ENCODE assay signal across 8 cellular contexts in genomic region chr1:156498447-156499193, GRCh38. TPM values are rescaled to one million over a fixed set of nuclear protein-coding genes. Genes with fewer than 3 reads are reported as not detected.
DNase-seq lines count a peak whose midpoint lies in the region; ATAC-seq and TF ChIP-seq lines count a peak whose summit lies in the region.

No MANE protein-coding gene starts in this region.

- H3K36me3 Mint-ChIP-seq in natural killer cell treated with Interleukin-12 subunit alpha and Interleukin-12 subunit beta and Interleukin-15 and Interleukin-18, amount 100 ng/mL, for 72 hours = no peaks in the 10 kb centered on the region

- H3K27ac Mint-ChIP-seq in natural killer cell treated with Interleukin-12 subunit alpha and Interleukin-12 subunit beta and Interleukin-15 and Interleukin-18, amount 100 ng/mL, for 72 hours = peak overlapping the region; percentile 97

- peak overlapping the region; percentile 86 for H3K4me3 Mint-ChIP-seq in natural killer cell treated with Interleukin-12 subunit alpha and Interleukin-12 subunit beta and Interleukin-15 and Interleukin-18, amount 100 ng/mL, for 72 hours

- DNase-seq in RPMI8226 (peak; percentile 20), epithelial cell of proximal tubule (ENCODE audit: low read depth) (no peak), COLO829 (ENCODE audit: low spot score) (no peak), cerebellum (ENCODE audit: low spot score) (no peak)
- DNase-seq in natural killer cell treated with Interleukin-12 subunit alpha and Interleukin-12 subunit beta and Interleukin-15 and Interleukin-18, amount 100 ng/mL, for 72 hours (ENCODE audit: low spot score) = no peak

- no peak for ATAC-seq in natural killer cell treated with Interleukin-12 subunit alpha and Interleukin-12 subunit beta and Interleukin-15 and Interleukin-18, amount 100 ng/mL, for 72 hours
- ATAC-seq in GM18858 (IDR thresholded peaks at IDR 0.05; ENCODE audit: unreplicated experiment) (no peak), HG02759 (IDR thresholded peaks at IDR 0.05; ENCODE audit: unreplicated experiment) (no peak)

- H3K4me1 Mint-ChIP-seq in natural killer cell treated with Interleukin-12 subunit alpha and Interleukin-12 subunit beta and Interleukin-15 and Interleukin-18, amount 100 ng/mL, for 72 hours (ENCODE audit: low read depth in 2 of 2) = peaks cover 60 to 61% of the 10 kb centered on the region in 2 donors

- H3K4me3 ChIP-seq in GM12875 (ENCODE audit: low read depth, low read length) = peak overlapping the region; percentile 70
- H3K4me3 ChIP-seq in epithelial cell of proximal tubule (ENCODE audit: low read depth, low read length) = peak overlapping the region; percentile 98

- no peak for TF ChIP-seq CTCF in GM12875 (IDR thresholded peaks at IDR 0.05; ENCODE audit: borderline replicate concordance, insufficient read depth, low read depth, low read length)
- no peak for TF ChIP-seq CTCF in epithelial cell of proximal tubule (conservative IDR thresholded peaks at IDR 0.05; ENCODE audit: low read depth, low read length)

- no peaks in the 10 kb centered on the region for H3K27me3 Mint-ChIP-seq in natural killer cell treated with Interleukin-12 subunit alpha and Interleukin-12 subunit beta and Interleukin-15 and Interleukin-18, amount 100 ng/mL, for 72 hours

- no peaks in the 10 kb centered on the region for H3K9me3 Mint-ChIP-seq in natural killer cell treated with Interleukin-12 subunit alpha and Interleukin-12 subunit beta and Interleukin-15 and Interleukin-18, amount 100 ng/mL, for 72 hours

RNA-seq across cellular contexts. Expression of gene MEF2D, which starts 2.0 kb away (rescaled TPM):
- total RNA-seq in epithelial cell of proximal tubule (10.6 and 10.7 TPM in 2 replicates), cerebellum (6.5 TPM)
- total RNA-seq in natural killer cell treated with Interleukin-12 subunit alpha and Interleukin-12 subunit beta and Interleukin-15 and Interleukin-18, amount 100 ng/mL, for 72 hours = 10 to 100 TPM; 48.1 to 62.2 TPM
